20 cellular contexts compared by ENCODE assay signal in genomic region chr14:87005336-87005735, GRCh38.
"Had no signal": no experiment of that assay in that cellular context is flagged by ENCODE, and none has a peak within 500 bp of the region (broad histone marks: within the 10 kb centered on the region; RNA-seq: fewer than 3 reads in every experiment).

No MANE protein-coding gene starts in this region.

- H3K9me3 ChIP-seq: adrenal gland, breast epithelium, right lobe of liver had no signal

- H3K4me1 ChIP-seq: adrenal gland, breast epithelium, lower lobe of right lung, right lobe of liver, stomach had no signal

- H3K4me3 Mint-ChIP-seq: activated CD4-positive, alpha-beta T cell treated with anti-CD3 and anti-CD28 coated beads for 36 hours; activated naive CD4-positive, alpha-beta T cell treated with anti-CD3 and anti-CD28 coated beads, Interleukin-2, amount 50 U/mL, for 24 hours; dendritic cell treated with granulocyte-macrophage colony-stimulating factor and Interleukin-4, amounts not matched to agents 40 ng/mL and 50 ng/mL, for 4 days; effector memory CD8-positive, alpha-beta T cell; nephron progenitor cell; stimulated activated effector memory CD8-positive, alpha-beta T cell treated with anti-CD3 and anti-CD28 coated beads, Interleukin-12 subunit alpha, Interleukin-12 subunit beta, amount 100 ng/mL, for 72 hours; type B pancreatic cell had no signal

- DNase-seq: activated CD4-positive, alpha-beta T cell treated with anti-CD3 and anti-CD28 coated beads for 36 hours; activated CD4-positive, alpha-beta T cell treated with anti-CD3 and anti-CD28 coated beads, Interleukin-2, amount 50 U/mL, for 48 hours; activated gamma-delta T cell; adrenal gland; effector memory CD8-positive, alpha-beta T cell; lower lobe of right lung; midbrain; nephron progenitor cell; occipital lobe; right lobe of liver; small intestine; stimulated activated CD4-positive, alpha-beta T cell treated with anti-CD3 and anti-CD28 coated beads, Interleukin-4, amount 100 ng/mL, for 24 hours; stomach had no signal

- H3K4me3 ChIP-seq: adrenal gland, breast epithelium, hepatocyte, lower lobe of right lung, right lobe of liver, stomach had no signal

- H3K27me3 Mint-ChIP-seq: activated CD4-positive, alpha-beta T cell treated with anti-CD3 and anti-CD28 coated beads for 36 hours; activated naive CD4-positive, alpha-beta T cell treated with anti-CD3 and anti-CD28 coated beads, Interleukin-2, amount 50 U/mL, for 24 hours; dendritic cell treated with granulocyte-macrophage colony-stimulating factor and Interleukin-4, amounts not matched to agents 40 ng/mL and 50 ng/mL, for 4 days; effector memory CD8-positive, alpha-beta T cell; progenitor cell of endocrine pancreas; type B pancreatic cell had no signal

- H3K27ac ChIP-seq: adrenal gland, breast epithelium, hepatocyte, lower lobe of right lung, right lobe of liver, stomach had no signal

- H3K36me3 Mint-ChIP-seq: activated naive CD4-positive, alpha-beta T cell treated with anti-CD3 and anti-CD28 coated beads, Interleukin-2, amount 50 U/mL, for 24 hours; stimulated activated effector memory CD8-positive, alpha-beta T cell treated with anti-CD3 and anti-CD28 coated beads, Interleukin-12 subunit alpha, Interleukin-12 subunit beta, amount 100 ng/mL, for 72 hours; type B pancreatic cell had no signal

- H3K4me2 ChIP-seq: hepatocyte had no signal

- H3K4me1 Mint-ChIP-seq: activated CD4-positive, alpha-beta T cell treated with anti-CD3 and anti-CD28 coated beads for 36 hours; activated naive CD4-positive, alpha-beta T cell treated with anti-CD3 and anti-CD28 coated beads, Interleukin-2, amount 50 U/mL, for 24 hours; nephron progenitor cell; stimulated activated effector memory CD8-positive, alpha-beta T cell treated with anti-CD3 and anti-CD28 coated beads, Interleukin-12 subunit alpha, Interleukin-12 subunit beta, amount 100 ng/mL, for 72 hours had no signal

- ATAC-seq: activated CD4-positive, alpha-beta T cell treated with anti-CD3 and anti-CD28 coated beads for 36 hours; effector memory CD8-positive, alpha-beta T cell; lower lobe of right lung; right lobe of liver; stimulated activated effector memory CD8-positive, alpha-beta T cell treated with anti-CD3 and anti-CD28 coated beads, Interleukin-12 subunit alpha, Interleukin-12 subunit beta, amount 100 ng/mL, for 72 hours had no signal

- H2AFZ ChIP-seq: hepatocyte had no signal

- H3K36me3 ChIP-seq: adrenal gland, breast epithelium, lower lobe of right lung, right lobe of liver, stomach had no signal

- H3K79me2 ChIP-seq: hepatocyte had no signal

- H3K9me3 Mint-ChIP-seq: activated naive CD4-positive, alpha-beta T cell treated with anti-CD3 and anti-CD28 coated beads, Interleukin-2, amount 50 U/mL, for 24 hours; dendritic cell treated with granulocyte-macrophage colony-stimulating factor and Interleukin-4, amounts not matched to agents 40 ng/mL and 50 ng/mL, for 4 days; type B pancreatic cell had no signal

- H3K27me3 ChIP-seq: adrenal gland, breast epithelium, hepatocyte, right lobe of liver, stomach had no signal

- H3K27ac Mint-ChIP-seq: activated CD4-positive, alpha-beta T cell treated with anti-CD3 and anti-CD28 coated beads for 36 hours; activated naive CD4-positive, alpha-beta T cell treated with anti-CD3 and anti-CD28 coated beads, Interleukin-2, amount 50 U/mL, for 24 hours; dendritic cell treated with granulocyte-macrophage colony-stimulating factor and Interleukin-4, amounts not matched to agents 40 ng/mL and 50 ng/mL, for 4 days; effector memory CD8-positive, alpha-beta T cell; nephron progenitor cell; progenitor cell of endocrine pancreas; stimulated activated effector memory CD8-positive, alpha-beta T cell treated with anti-CD3 and anti-CD28 coated beads, Interleukin-12 subunit alpha, Interleukin-12 subunit beta, amount 100 ng/mL, for 72 hours; type B pancreatic cell had no signal
